1 cellular context compared by ENCODE assay signal in genomic region chr2:169687943-169688342, GRCh38. TPM values are rescaled to one million over a fixed set of nuclear protein-coding genes. Genes with fewer than 3 reads are reported as not detected.
"Had no signal": no experiment of that assay in that cellular context is flagged by ENCODE, and none has a peak within 500 bp of the region (broad histone marks: within the 10 kb centered on the region; RNA-seq: fewer than 3 reads in every experiment).

No MANE protein-coding gene starts in this region.

RNA-seq across cellular contexts. Expression of gene CFAP210, which starts 6.3 kb away (rescaled TPM):
- total RNA-seq: GM12878 had no signal
- polyA plus RNA-seq: GM12878 had no signal
